Comparison of ENCODE assay signal across 10 cellular contexts in genomic region chr6:6885521-6886088, GRCh38.
DNase-seq lines count a peak whose midpoint lies in the region; ATAC-seq, FAIRE-seq and TF ChIP-seq lines count a peak whose summit lies in the region.
"Had no signal": no experiment of that assay in that cellular context is flagged by ENCODE, and none has a peak within 500 bp of the region (broad histone marks: within the 10 kb centered on the region; RNA-seq: fewer than 3 reads in every experiment).

No MANE protein-coding gene starts in this region.

- FAIRE-seq in GM12891 (lab: Jason Lieb, UNC) = no peak
- FAIRE-seq: bronchial epithelial cell had no signal

- H3K9me3 Mint-ChIP-seq in activated naive CD8-positive, alpha-beta T cell treated with anti-CD3 and anti-CD28 coated beads, Interleukin-2, amount 50 U/mL, for 24 hours = no peaks in the 10 kb centered on the region
- no peaks in the 10 kb centered on the region for H3K9me3 Mint-ChIP-seq in activated naive CD8-positive, alpha-beta T cell treated with anti-CD3 and anti-CD28 coated beads for 36 hours

- TF ChIP-seq POLR2A in GM12891 (IDR thresholded peaks at IDR 0.05; ENCODE audit: low read depth, low read length) = no peak

- 85 to 90% methylated on average over 15 of the region's 15 CpGs for WGBS in aorta, 2 donors

- no peaks in the 10 kb centered on the region for H3K27me3 ChIP-seq in mucosa of rectum (ENCODE audit: control insufficient read depth in 2 of 2, insufficient read depth in 2 of 2, low read length in 2 of 2)
- H3K27me3 ChIP-seq in aorta (ENCODE audit: control insufficient read depth in 1 of 2, insufficient read depth in 2 of 2, low read length in 1 of 2) = no peaks in the 10 kb centered on the region

- H3K4me3 Mint-ChIP-seq in activated naive CD8-positive, alpha-beta T cell treated with anti-CD3 and anti-CD28 coated beads, Interleukin-2, amount 50 U/mL, for 24 hours = no peak overlapping the region
- no peak overlapping the region for H3K4me3 Mint-ChIP-seq in activated naive CD8-positive, alpha-beta T cell treated with anti-CD3 and anti-CD28 coated beads for 36 hours

- intact Hi-C loops in aorta (cut with DNase I) = no loop called here

- no peaks in the 10 kb centered on the region for H3K4me1 Mint-ChIP-seq in activated naive CD8-positive, alpha-beta T cell treated with anti-CD3 and anti-CD28 coated beads, Interleukin-2, amount 50 U/mL, for 24 hours
- H3K4me1 Mint-ChIP-seq in activated naive CD8-positive, alpha-beta T cell treated with anti-CD3 and anti-CD28 coated beads for 36 hours = peaks cover 2% of the 10 kb centered on the region

- no peaks in the 10 kb centered on the region for H3K36me3 ChIP-seq in mucosa of rectum (ENCODE audit: control insufficient read depth in 2 of 2, insufficient read depth in 2 of 2, low read length in 2 of 2)
- H3K36me3 ChIP-seq in aorta (ENCODE audit: control insufficient read depth in 1 of 2, insufficient read depth in 2 of 2, low read length in 1 of 2) = no peaks in the 10 kb centered on the region

- no peak overlapping the region for H3K4me3 ChIP-seq in mucosa of rectum (ENCODE audit: low read length in 2 of 2)
- no peak overlapping the region for H3K4me3 ChIP-seq in aorta (ENCODE audit: low read length in 2 of 2)

- ATAC-seq in activated naive CD8-positive, alpha-beta T cell treated with anti-CD3 and anti-CD28 coated beads, Interleukin-2, amount 50 U/mL, for 24 hours = peak; percentile 33
- peak; percentile 21 for ATAC-seq in esophagus mucosa
- peak; percentile 9 for ATAC-seq in aorta (ENCODE audit: low FRiP score)
- no peak for ATAC-seq in GM21619 (IDR thresholded peaks at IDR 0.05; ENCODE audit: unreplicated experiment)

- peak overlapping the region in 1 of 2 donors; percentile 52 for H3K9ac ChIP-seq in mucosa of rectum (ENCODE audit: low read depth in 1 of 2, low read length in 2 of 2)

- H3K36me3 Mint-ChIP-seq in activated naive CD8-positive, alpha-beta T cell treated with anti-CD3 and anti-CD28 coated beads, Interleukin-2, amount 50 U/mL, for 24 hours (ENCODE audit: low read depth) = no peaks in the 10 kb centered on the region
- no peaks in the 10 kb centered on the region for H3K36me3 Mint-ChIP-seq in activated naive CD8-positive, alpha-beta T cell treated with anti-CD3 and anti-CD28 coated beads for 36 hours

- H3K9me3 ChIP-seq in mucosa of rectum (ENCODE audit: control insufficient read depth in 2 of 2, low read length in 2 of 2) (no peaks in the 10 kb centered on the region), aorta (ENCODE audit: control insufficient read depth, low read length) (no peaks in the 10 kb centered on the region)

- DNase-seq in activated naive CD8-positive, alpha-beta T cell treated with anti-CD3 and anti-CD28 coated beads, Interleukin-2, amount 50 U/mL, for 24 hours = no peak
- no peak for DNase-seq in activated naive CD8-positive, alpha-beta T cell treated with anti-CD3 and anti-CD28 coated beads for 36 hours
- DNase-seq in aorta = peak in 1 of 2 donors; percentile 86
- no peak for DNase-seq in GM12891 (ENCODE audit: insufficient read length, low spot score)
- no peak for DNase-seq in stimulated activated CD4-positive, alpha-beta T cell treated with anti-CD3 and anti-CD28 coated beads, Interleukin-15, amount 100 ng/mL, for 24 hours
- DNase-seq: activated CD4-positive, alpha-beta T cell treated with anti-CD3 and anti-CD28 coated beads for 48 hours had no signal

- peak overlapping the region; percentile 58 to 65 for H3K27ac ChIP-seq in mucosa of rectum (ENCODE audit: low read depth in 2 of 2, low read length in 2 of 2)
- no peak overlapping the region for H3K27ac ChIP-seq in aorta (ENCODE audit: low read depth in 1 of 2, low read length in 2 of 2)

- H3K27me3 Mint-ChIP-seq in activated naive CD8-positive, alpha-beta T cell treated with anti-CD3 and anti-CD28 coated beads, Interleukin-2, amount 50 U/mL, for 24 hours = peaks cover 2% of the 10 kb centered on the region
- no peaks in the 10 kb centered on the region for H3K27me3 Mint-ChIP-seq in activated naive CD8-positive, alpha-beta T cell treated with anti-CD3 and anti-CD28 coated beads for 36 hours

- H3K4me1 ChIP-seq in mucosa of rectum (ENCODE audit: control insufficient read depth in 2 of 2, insufficient read depth in 2 of 2, low read length in 2 of 2) (peaks cover 13 to 22% of the 10 kb centered on the region in 2 donors), aorta (ENCODE audit: control insufficient read depth in 1 of 2, insufficient read depth in 2 of 2, low read length in 2 of 2) (no peaks in the 10 kb centered on the region)

- no peak overlapping the region for H3K27ac Mint-ChIP-seq in activated naive CD8-positive, alpha-beta T cell treated with anti-CD3 and anti-CD28 coated beads, Interleukin-2, amount 50 U/mL, for 24 hours
- no peak overlapping the region for H3K27ac Mint-ChIP-seq in activated naive CD8-positive, alpha-beta T cell treated with anti-CD3 and anti-CD28 coated beads for 36 hours

TF ChIP-seq in GM12891, 5 proteins besides CTCF, POLR2A, EP300 and RAD21:
- TF ChIP-seq PAX5 (IDR thresholded peaks at IDR 0.05; ENCODE audit: insufficient read depth, low read length, severe bottlenecking) (no peak), TAF1 (IDR thresholded peaks at IDR 0.05; ENCODE audit: low read depth, low read length) (no peak), POU2F2 (IDR thresholded peaks at IDR 0.05; ENCODE audit: low read depth, low read length) (no peak), POLR2AphosphoS5 (IDR thresholded peaks at IDR 0.05; ENCODE audit: low read depth, low read length) (no peak), SPI1 (IDR thresholded peaks at IDR 0.05; ENCODE audit: low read depth, low read length) (no peak)

Comparison
In these comparisons a context has a peak if more than half of its experiments do, and no peak if none do; other contexts are left out.
1. H3K27ac ChIP-seq: peak in mucosa of rectum (2 of 2); none in aorta (0 of 2).